Comparison of ENCODE assay signal across 17 cellular contexts in the genomic region with DNA sequence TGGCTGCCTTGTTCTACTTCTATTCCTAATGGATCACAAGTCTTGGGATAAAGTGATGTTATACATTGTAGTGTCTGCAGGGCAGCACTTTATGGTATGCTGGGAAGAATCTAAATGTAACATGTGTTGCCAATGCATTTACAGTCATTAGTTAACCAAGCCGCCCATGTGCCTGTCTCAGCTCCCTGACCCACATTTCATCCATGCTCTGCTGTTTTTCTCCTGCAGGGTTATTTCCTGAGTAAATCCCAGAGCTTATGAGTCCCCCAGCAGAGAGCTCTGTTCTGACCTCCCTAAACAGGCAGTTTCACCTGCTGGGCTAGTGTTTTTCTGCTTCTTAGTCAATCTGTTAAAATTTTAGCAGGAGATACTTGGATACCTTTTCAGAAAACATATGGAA. TPM values are rescaled to one million over a fixed set of nuclear protein-coding genes. Genes with fewer than 3 reads are reported as not detected.
DNase-seq lines count a peak whose midpoint lies in the region; ATAC-seq and TF ChIP-seq lines count a peak whose summit lies in the region.
"Had no signal": no experiment of that assay in that cellular context is flagged by ENCODE, and none has a peak within 500 bp of the region (broad histone marks: within the 10 kb centered on the region; RNA-seq: fewer than 3 reads in every experiment).

No MANE protein-coding gene starts in this region.

- H2BK15ac ChIP-seq in H9 (ENCODE audit: low read depth, low read length), result no peak overlapping the region

- H3K9ac ChIP-seq in H9 (ENCODE audit: extremely low read depth, insufficient read length, low read length) (peak overlapping the region; percentile 27), adipocyte (ENCODE audit: low read length) (peak overlapping the region; percentile 6)

- no peaks in the 10 kb centered on the region for H3K27me3 ChIP-seq in H9 (ENCODE audit: insufficient read depth, low read length)
- H3K27me3 ChIP-seq in adipocyte (replicated peaks; ENCODE audit: control insufficient read depth, insufficient read depth, low read length), result no peaks in the 10 kb centered on the region
- no peaks in the 10 kb centered on the region for H3K27me3 ChIP-seq in aorta (ENCODE audit: control insufficient read depth in 1 of 2, insufficient read depth in 2 of 2, low read length in 1 of 2)
- H3K27me3 ChIP-seq: ovary had no signal

- intact Hi-C loops in aorta (cut with DNase I), result no loop called here

- H3K4me1 ChIP-seq in H9 (ENCODE audit: insufficient read depth, low read length) (no peaks in the 10 kb centered on the region), adipocyte (ENCODE audit: control insufficient read depth, insufficient read depth, low read length) (peaks cover 17% of the 10 kb centered on the region), aorta (ENCODE audit: control insufficient read depth in 1 of 2, insufficient read depth in 2 of 2, low read length in 2 of 2) (no peaks in the 10 kb centered on the region)

- H2AFZ ChIP-seq in H9 (ENCODE audit: low read length), result no peak overlapping the region

- H2BK120ac ChIP-seq in H9 (ENCODE audit: low read depth, low read length, poor library complexity, severe bottlenecking), result no peak overlapping the region

- no CpG with 5 or more reads among the region's 1 CpG for WGBS in H9 (ENCODE audit: extremely low coverage, insufficient read length, low lambda C conversion rate)
- WGBS in aorta, 2 donors, result 62 to 78% methylated on average over 1 of the region's 1 CpG

- H3K14ac ChIP-seq in H9 (ENCODE audit: insufficient read depth, low read length), result no peak overlapping the region

- peaks cover 8% of the 10 kb centered on the region for H3K27me3 Mint-ChIP-seq in H9 (ENCODE audit: low read depth)
- H3K27me3 Mint-ChIP-seq in nephron (ENCODE audit: low read depth), result peaks cover 3% of the 10 kb centered on the region
- H3K27me3 Mint-ChIP-seq: dendritic cell treated with granulocyte-macrophage colony-stimulating factor and Interleukin-4, amounts not matched to agents 40 ng/mL and 50 ng/mL, for 4 days had no signal

- no peak overlapping the region for H2BK12ac ChIP-seq in H9 (ENCODE audit: insufficient read length, low read depth, low read length)

- DNase-seq in H9 (no peak), adipocyte (ENCODE audit: low read depth) (no peak), aorta (no peak), GF-D8 (lab: John Stamatoyannopoulos, UW) (no peak), amygdala (lab: John Stamatoyannopoulos, UW) (no peak)
- DNase-seq: activated B cell treated with CpG ODN at 0.5 μM for 24 hours; kidney; NCI-H2029; ovary; stimulated activated naive CD4-positive, alpha-beta T cell treated with Interleukin-2 at 50 U/mL for 16 hours; T-helper 2 cell; trophoblast cell had no signal

- H4K5ac ChIP-seq in H9 (ENCODE audit: insufficient read length, low read depth, low read length), result no peak overlapping the region

- no peak overlapping the region for H3T11ph ChIP-seq in H9 (ENCODE audit: low read length)

- H3K56ac ChIP-seq in H9 (ENCODE audit: insufficient read length, low read depth, low read length), result no peak overlapping the region

- no peak for ATAC-seq in aorta (ENCODE audit: low FRiP score)
- no peak for ATAC-seq in GM19452 (IDR thresholded peaks at IDR 0.05; ENCODE audit: unreplicated experiment)
- ATAC-seq: activated naive CD4-positive, alpha-beta T cell treated with anti-CD3 and anti-CD28 coated beads, Interleukin-2, amount 50 U/mL, for 72 hours had no signal

- TF ChIP-seq CTCF in C4-2B (conservative IDR thresholded peaks at IDR 0.05), result no peak
- TF ChIP-seq CTCF in H9 (conservative IDR thresholded peaks at IDR 0.05), result no peak
- no peak for TF ChIP-seq CTCF in nephron (IDR thresholded peaks at IDR 0.05; ENCODE audit: unreplicated experiment in 3 of 3)

- H3K4ac ChIP-seq in H9 (ENCODE audit: low read depth, low read length), result no peak overlapping the region

- no peak overlapping the region for H3K4me2 ChIP-seq in H9 (ENCODE audit: insufficient read depth, insufficient read length, low read length)

- no peaks in the 10 kb centered on the region for H3K36me3 ChIP-seq in adipocyte (ENCODE audit: control insufficient read depth, insufficient read depth, low read length, severe bottlenecking)
- H3K36me3 ChIP-seq in aorta (ENCODE audit: control insufficient read depth in 1 of 2, insufficient read depth in 2 of 2, low read length in 1 of 2), result no peaks in the 10 kb centered on the region
- H3K36me3 ChIP-seq: ovary had no signal

- H2BK20ac ChIP-seq in H9 (ENCODE audit: low read depth, low read length, poor library complexity, severe bottlenecking), result no peak overlapping the region

- H3K23ac ChIP-seq in H9 (ENCODE audit: insufficient read length, low read depth, low read length), result no peak overlapping the region

- H3K36me3 Mint-ChIP-seq in H9 (ENCODE audit: insufficient read depth in 1 of 3, low read depth in 3 of 3), result no peaks in the 10 kb centered on the region
- no peaks in the 10 kb centered on the region for H3K36me3 Mint-ChIP-seq in nephron (ENCODE audit: low read depth)

- H3K18ac ChIP-seq in H9 (ENCODE audit: insufficient read length, low read depth, low read length), result no peak overlapping the region

- peaks cover 9% of the 10 kb centered on the region for H3K23me2 ChIP-seq in H9 (ENCODE audit: insufficient read length, low read depth, low read length, poor library complexity, severe bottlenecking)

- no peaks in the 10 kb centered on the region for H3K79me2 ChIP-seq in H9 (ENCODE audit: insufficient read depth, low read length)

- H3K4me1 Mint-ChIP-seq in H9 (peaks cover 12 to 13% of the 10 kb centered on the region in 2 experiments), nephron (peaks cover 18% of the 10 kb centered on the region)

- no peaks in the 10 kb centered on the region for H3K9me3 Mint-ChIP-seq in H9
- H3K9me3 Mint-ChIP-seq in nephron, result no peaks in the 10 kb centered on the region
- H3K9me3 Mint-ChIP-seq: activated B cell treated with CpG ODN at 0.5 μM for 24 hours; activated naive CD4-positive, alpha-beta T cell treated with anti-CD3 and anti-CD28 coated beads, Interleukin-2, amount 50 U/mL, for 72 hours; dendritic cell treated with granulocyte-macrophage colony-stimulating factor and Interleukin-4, amounts not matched to agents 40 ng/mL and 50 ng/mL, for 4 days had no signal

- no peak overlapping the region for H4K91ac ChIP-seq in H9 (ENCODE audit: insufficient read length, low read depth, low read length)

- 0 out of 7 replicates have a peak overlapping the region, but pooled peaks of 1 of the 3 experiments have one; percentile 7 for H3K27ac Mint-ChIP-seq in H9
- peak overlapping the region; percentile 3 to 23 (median 5) for H3K27ac Mint-ChIP-seq in nephron
- H3K27ac Mint-ChIP-seq: activated B cell treated with CpG ODN at 0.5 μM for 24 hours; activated naive CD4-positive, alpha-beta T cell treated with anti-CD3 and anti-CD28 coated beads, Interleukin-2, amount 50 U/mL, for 72 hours; dendritic cell treated with granulocyte-macrophage colony-stimulating factor and Interleukin-4, amounts not matched to agents 40 ng/mL and 50 ng/mL, for 4 days had no signal

- H2AK5ac ChIP-seq in H9 (ENCODE audit: insufficient read length, low read length), result no peak overlapping the region

- H3K27ac ChIP-seq in C4-2B, result peak overlapping the region; percentile 25; the same call in 1 of the 2 replicates
- no peak overlapping the region for H3K27ac ChIP-seq in H9 (ENCODE audit: insufficient read length, low read depth, low read length)
- H3K27ac ChIP-seq in aorta (ENCODE audit: low read depth in 1 of 2, low read length in 2 of 2), result no peak overlapping the region
- H3K27ac ChIP-seq: ovary had no signal

- no peak overlapping the region for H4K8ac ChIP-seq in H9 (replicated peaks; ENCODE audit: insufficient read length, low read depth, low read length)

- no peaks in the 10 kb centered on the region for H3K79me1 ChIP-seq in H9 (ENCODE audit: insufficient read depth, low read depth, low read length, poor library complexity, severe bottlenecking)

- no peak overlapping the region for H2BK5ac ChIP-seq in H9 (ENCODE audit: insufficient read length, low read length)

- H4K20me1 ChIP-seq in H9 (ENCODE audit: control insufficient read depth, insufficient read depth, insufficient read length), result no peaks in the 10 kb centered on the region

- H3K4me3 Mint-ChIP-seq in H9 (no peak overlapping the region), nephron (no peak overlapping the region)
- H3K4me3 Mint-ChIP-seq: activated B cell treated with CpG ODN at 0.5 μM for 24 hours; dendritic cell treated with granulocyte-macrophage colony-stimulating factor and Interleukin-4, amounts not matched to agents 40 ng/mL and 50 ng/mL, for 4 days had no signal

- H3K9me3 ChIP-seq in H9 (ENCODE audit: control insufficient read depth, low read depth, low read length), result no peaks in the 10 kb centered on the region
- no peaks in the 10 kb centered on the region for H3K9me3 ChIP-seq in adipocyte (ENCODE audit: control insufficient read depth, low read length)
- no peaks in the 10 kb centered on the region for H3K9me3 ChIP-seq in aorta (ENCODE audit: control insufficient read depth, low read length)
- H3K9me3 ChIP-seq: ovary had no signal

- H3K4me3 ChIP-seq in adipocyte (ENCODE audit: low read length) (no peak overlapping the region), aorta (ENCODE audit: low read length in 2 of 2) (no peak overlapping the region)
- H3K4me3 ChIP-seq: ovary had no signal

RNA-seq across cellular contexts. Expression of gene TMTC2, which starts 4.4 kb away (rescaled TPM):
- total RNA-seq in H9 (2021) (2.8 and 3.1 TPM in 2 replicates), aorta (10 to 100 TPM in 1 of 2 donors, 1 to 10 TPM in 1; 5.7 to 10.9 TPM)
- 1 to 10 TPM in 1 of 2 donors, under 1 TPM in 1; 0.50 to 1.6 TPM for polyA plus RNA-seq in aorta
